1 cellular context compared by ENCODE assay signal in genomic region chr2:17830053-17831034, GRCh38.
TF ChIP-seq lines count a peak whose summit lies in the region.

No MANE protein-coding gene starts in this region.

TF ChIP-seq in HEK293, 187 proteins besides CTCF, POLR2A, EP300 and RAD21 (continued from another document and continues in another):
- TF ChIP-seq ZNF121 (tag by site-specific recombination; IDR thresholded peaks at IDR 0.05): no peak
- no peak for TF ChIP-seq ZNF747 (tag by site-specific recombination; IDR thresholded peaks at IDR 0.05)
- TF ChIP-seq ZNF623 (tag by site-specific recombination; IDR thresholded peaks at IDR 0.05): no peak
- TF ChIP-seq HOXD13 (CRISPR knock-in tag; IDR thresholded peaks at IDR 0.05; ENCODE audit: borderline replicate concordance): no peak
- no peak for TF ChIP-seq ZNF610 (tag by site-specific recombination; IDR thresholded peaks at IDR 0.05; ENCODE audit: borderline replicate concordance)
- no peak for TF ChIP-seq ZNF354C (tag by site-specific recombination; IDR thresholded peaks at IDR 0.05; ENCODE audit: borderline replicate concordance, low read depth)
- 0 out of 2 replicates have a peak, but pooled peaks have one; percentile 31 for TF ChIP-seq ZXDB (tag by site-specific recombination; IDR thresholded peaks at IDR 0.05)
- TF ChIP-seq ZBTB7A (tag by site-specific recombination; IDR thresholded peaks at IDR 0.05; ENCODE audit: low read depth): no peak
- 0 out of 2 replicates have a peak, but pooled peaks have one; percentile 40 for TF ChIP-seq ZNF561 (tag by site-specific recombination; IDR thresholded peaks at IDR 0.05; ENCODE audit: borderline replicate concordance)
- no peak for TF ChIP-seq ZFP37 (tag by site-specific recombination; IDR thresholded peaks at IDR 0.05)
- TF ChIP-seq ZNF654 (tag by site-specific recombination; IDR thresholded peaks at IDR 0.05; ENCODE audit: low read depth): peak; percentile 48
- TF ChIP-seq ZNF416 (tag by site-specific recombination; IDR thresholded peaks at IDR 0.05): no peak
- TF ChIP-seq ZNF792 (tag by site-specific recombination; IDR thresholded peaks at IDR 0.05): no peak
- TF ChIP-seq ZNF449 (tag by site-specific recombination; IDR thresholded peaks at IDR 0.05): peak; percentile 50; the same call in 1 of the 2 replicates
- TF ChIP-seq ZNF514 (tag by site-specific recombination; IDR thresholded peaks at IDR 0.05): no peak
- no peak for TF ChIP-seq FEZF1 (tag by site-specific recombination; IDR thresholded peaks at IDR 0.05)
- TF ChIP-seq ZNF138 (tag by site-specific recombination; IDR thresholded peaks at IDR 0.05; ENCODE audit: borderline replicate concordance): no peak
- TF ChIP-seq SP7 (tag by site-specific recombination; IDR thresholded peaks at IDR 0.05): peak; percentile 13; the same call in 1 of the 2 replicates
- no peak for TF ChIP-seq ZNF266 (tag by site-specific recombination; IDR thresholded peaks at IDR 0.05; ENCODE audit: low read depth)
- TF ChIP-seq ZNF366 (tag by site-specific recombination; conservative IDR thresholded peaks at IDR 0.05): no peak
- TF ChIP-seq KLF10 (tag by site-specific recombination; IDR thresholded peaks at IDR 0.05): no peak
- TF ChIP-seq ZNF426 (tag by site-specific recombination; IDR thresholded peaks at IDR 0.05): no peak
- TF ChIP-seq ZNF112 (tag by site-specific recombination; IDR thresholded peaks at IDR 0.05): no peak
- no peak for TF ChIP-seq ZNF19 (tag by site-specific recombination; IDR thresholded peaks at IDR 0.05; ENCODE audit: low read depth)
- peak; percentile 58 for TF ChIP-seq ZBTB26 (tag by site-specific recombination; optimal IDR thresholded peaks at IDR 0.05)
- TF ChIP-seq YY2 (tag by site-specific recombination; IDR thresholded peaks at IDR 0.05): no peak
- TF ChIP-seq ZBTB1 (tag by site-specific recombination; IDR thresholded peaks at IDR 0.05): 0 out of 2 replicates have a peak, but pooled peaks have one; percentile 51
- TF ChIP-seq PRDM1 (tag by site-specific recombination; IDR thresholded peaks at IDR 0.05): no peak
- TF ChIP-seq ZNF223 (tag by site-specific recombination; IDR thresholded peaks at IDR 0.05): no peak
- no peak for TF ChIP-seq ZNF324 (tag by site-specific recombination; IDR thresholded peaks at IDR 0.05)
- TF ChIP-seq ZSCAN30 (tag by site-specific recombination; IDR thresholded peaks at IDR 0.05): 0 out of 2 replicates have a peak, but pooled peaks have one; percentile 10
- no peak for TF ChIP-seq KLF1 (tag by site-specific recombination; IDR thresholded peaks at IDR 0.05)
- TF ChIP-seq REST (tag by site-specific recombination; IDR thresholded peaks at IDR 0.05): no peak
- TF ChIP-seq ZNF248 (tag by site-specific recombination; IDR thresholded peaks at IDR 0.05): no peak
- no peak for TF ChIP-seq ZNF148 (tag by site-specific recombination; IDR thresholded peaks at IDR 0.05; ENCODE audit: borderline replicate concordance)
- no peak for TF ChIP-seq ZNF2 (tag by site-specific recombination; IDR thresholded peaks at IDR 0.05)
- TF ChIP-seq PATZ1 (tag by site-specific recombination; IDR thresholded peaks at IDR 0.05): peak; percentile 20; the same call in 1 of the 2 replicates
- TF ChIP-seq ZNF404 (tag by site-specific recombination; IDR thresholded peaks at IDR 0.05): no peak
- TF ChIP-seq ZNF580 (tag by site-specific recombination; IDR thresholded peaks at IDR 0.05): no peak
- TF ChIP-seq ZNF776 (tag by site-specific recombination; IDR thresholded peaks at IDR 0.05; ENCODE audit: borderline replicate concordance): no peak
- 0 out of 2 replicates have a peak, but pooled peaks have one; percentile 10 for TF ChIP-seq ZNF184 (tag by site-specific recombination; IDR thresholded peaks at IDR 0.05)
- TF ChIP-seq ZNF624 (tag by site-specific recombination; IDR thresholded peaks at IDR 0.05): no peak
- no peak for TF ChIP-seq ZNF132 (tag by site-specific recombination; IDR thresholded peaks at IDR 0.05; ENCODE audit: borderline replicate concordance)
- TF ChIP-seq SCRT1 (tag by site-specific recombination; IDR thresholded peaks at IDR 0.05; ENCODE audit: borderline replicate concordance): no peak
- peak; percentile 82 for TF ChIP-seq ZNF549 (tag by site-specific recombination; IDR thresholded peaks at IDR 0.05)
- TF ChIP-seq ZNF140 (tag by site-specific recombination; IDR thresholded peaks at IDR 0.05): no peak
- no peak for TF ChIP-seq MEIS1 (CRISPR knock-in tag; IDR thresholded peaks at IDR 0.05; ENCODE audit: borderline replicate concordance)
- 0 out of 2 replicates have a peak, but pooled peaks have one; percentile 27 for TF ChIP-seq TRIM28 (IDR thresholded peaks at IDR 0.05; ENCODE audit: borderline replicate concordance, low read length)
- no peak for TF ChIP-seq ZNF133 (tag by site-specific recombination; IDR thresholded peaks at IDR 0.05)
- TF ChIP-seq ZNF629 (tag by site-specific recombination; IDR thresholded peaks at IDR 0.05): no peak
- TF ChIP-seq ZNF645 (tag by site-specific recombination; IDR thresholded peaks at IDR 0.05): no peak
- TF ChIP-seq RBAK (tag by site-specific recombination; IDR thresholded peaks at IDR 0.05): no peak
- no peak for TF ChIP-seq ZNF37A (tag by site-specific recombination; IDR thresholded peaks at IDR 0.05)
- no peak for TF ChIP-seq ZBTB11 (tag by site-specific recombination; conservative IDR thresholded peaks at IDR 0.05; ENCODE audit: low read depth)
